In the genomic region with DNA sequence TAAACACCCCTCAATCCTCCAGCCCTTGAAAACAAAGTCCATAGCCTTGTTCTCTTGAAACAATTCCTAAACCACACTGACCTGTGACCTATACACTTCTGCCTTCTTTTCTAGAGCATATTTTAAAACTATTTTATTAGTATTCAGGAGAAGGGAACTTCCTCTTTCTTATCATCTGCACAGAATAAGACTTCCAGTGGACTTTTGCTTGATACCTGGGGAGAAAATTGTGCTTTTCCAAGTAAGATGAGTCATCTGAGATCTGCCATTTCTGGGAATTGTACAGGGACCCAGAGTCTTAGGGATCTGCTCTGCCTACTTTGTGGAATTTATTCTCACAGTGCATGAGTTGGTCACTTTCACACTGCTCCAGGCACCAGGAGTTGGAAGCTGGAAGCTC, we compare ENCODE assay signal across 23 cellular contexts. TPM values are rescaled to one million over a fixed set of nuclear protein-coding genes. Genes with fewer than 3 reads are reported as not detected.
DNase-seq lines count a peak whose midpoint lies in the region; FAIRE-seq and TF ChIP-seq lines count a peak whose summit lies in the region.
"Had no signal": no experiment of that assay in that cellular context is flagged by ENCODE, and none has a peak within 500 bp of the region (broad histone marks: within the 10 kb centered on the region; RNA-seq: fewer than 3 reads in every experiment).

No MANE protein-coding gene starts in this region.

- peaks cover 22% of the 10 kb centered on the region for H3K4me1 Mint-ChIP-seq in glutamatergic neuron (ENCODE audit: low read depth, unreplicated experiment)
- H3K4me1 Mint-ChIP-seq in chondrocyte (ENCODE audit: low read depth): peaks cover 30% of the 10 kb centered on the region

- H3K4me3 Mint-ChIP-seq in glutamatergic neuron (ENCODE audit: unreplicated experiment) (no peak overlapping the region), chondrocyte (ENCODE audit: unreplicated experiment) (no peak overlapping the region)
- H3K4me3 Mint-ChIP-seq: activated naive CD8-positive, alpha-beta T cell; H9; mesothelial cell of epicardium; nephron had no signal

- H3K36me3 Mint-ChIP-seq in glutamatergic neuron (ENCODE audit: unreplicated experiment): no peaks in the 10 kb centered on the region
- H3K36me3 Mint-ChIP-seq in chondrocyte (ENCODE audit: low read depth): peaks cover 8% of the 10 kb centered on the region
- H3K36me3 Mint-ChIP-seq: mesothelial cell of epicardium had no signal

- peak; percentile 35 for DNase-seq in SIG-M5 treated with dmso at 0.1 percent for 504 hours (lab: John Stamatoyannopoulos, UW; ENCODE audit: unreplicated experiment)
- no peak for DNase-seq in SIG-M5 (lab: John Stamatoyannopoulos, UW)
- no peak for DNase-seq in RCC 7860 (ENCODE audit: low spot score)
- peak; percentile 44 for DNase-seq in dermis blood vessel endothelial cell
- DNase-seq in renal cortical epithelial cell (ENCODE audit: low read depth): peak; percentile 87
- DNase-seq in NCI-H1417 treated with DMSO at 0.1 percent for 48 hours (lab: John Stamatoyannopoulos, UW): no peak
- DNase-seq in glutamatergic neuron: no peak
- no peak for DNase-seq in chondrocyte (ENCODE audit: low spot score)
- DNase-seq: activated CD4-positive, alpha-beta T cell treated with anti-CD3 and anti-CD28 coated beads for 1 hour; C1 segment of cervical spinal cord; cortex of kidney; H9; NCI-H2171; NCI-H526 treated with DMSO at 0.1 percent for 48 hours; PC-3; psoas muscle; stimulated activated CD4-positive, alpha-beta T cell treated with anti-CD3 and anti-CD28 coated beads, Interleukin-4, amount 100 ng/mL, for 24 hours; T1000 had no signal

- H3K27ac Mint-ChIP-seq in glutamatergic neuron (ENCODE audit: unreplicated experiment) (no peak overlapping the region), chondrocyte (ENCODE audit: unreplicated experiment) (no peak overlapping the region)
- H3K27ac Mint-ChIP-seq: activated naive CD8-positive, alpha-beta T cell; H9; mesothelial cell of epicardium; nephron had no signal

- H3K9me3 Mint-ChIP-seq in glutamatergic neuron (ENCODE audit: unreplicated experiment): peaks cover 2% of the 10 kb centered on the region
- H3K9me3 Mint-ChIP-seq in chondrocyte (ENCODE audit: low read depth): no peaks in the 10 kb centered on the region
- H3K9me3 Mint-ChIP-seq: H9, mesothelial cell of epicardium, nephron had no signal

- H3K27me3 Mint-ChIP-seq in glutamatergic neuron (ENCODE audit: unreplicated experiment) (peaks cover 3% of the 10 kb centered on the region), chondrocyte (ENCODE audit: low read depth) (no peaks in the 10 kb centered on the region)

- TF ChIP-seq CTCF in glutamatergic neuron (IDR thresholded peaks at IDR 0.05; ENCODE audit: partially characterized antibody, unreplicated experiment): no peak
- no peak for TF ChIP-seq CTCF in chondrocyte (IDR thresholded peaks at IDR 0.05)

- FAIRE-seq in RCC 7860 (lab: Jason Lieb, UNC): peak; percentile 49
- FAIRE-seq: frontal cortex had no signal

RNA-seq across cellular contexts. Expression of gene WNT5B, which starts 10.5 kb away (rescaled TPM):
- total RNA-seq in dermis blood vessel endothelial cell (0.28 and 1.5 TPM in 2 replicates), renal cortical epithelial cell (11.0 and 102 TPM in 2 replicates), glutamatergic neuron (ENCODE audit: unreplicated experiment) (16.3 TPM), chondrocyte (68.0 to 160 TPM (median 74.4 TPM) in 3 replicates)
- total RNA-seq: activated CD8-positive, alpha-beta memory T cell treated with anti-CD3 and anti-CD28 coated beads for 36 hours had no signal

RNA-seq across cellular contexts. Expression of gene FBXL14, which starts 24.1 kb away (rescaled TPM):
- total RNA-seq in dermis blood vessel endothelial cell (17.4 and 21.7 TPM in 2 replicates), renal cortical epithelial cell (6.4 and 17.3 TPM in 2 replicates), glutamatergic neuron (ENCODE audit: unreplicated experiment) (28.8 TPM), chondrocyte (6.1 to 6.4 TPM (median 6.3 TPM) in 3 replicates)

Comparison
In these comparisons a context has a peak if more than half of its experiments do, and no peak if none do; other contexts are left out.
1. DNase-seq: peak in SIG-M5 treated with dmso at 0.1 percent for 504 hours (single experiment), dermis blood vessel endothelial cell (single experiment) and renal cortical epithelial cell (single experiment); none in SIG-M5 (single experiment), RCC 7860 (single experiment), NCI-H1417 treated with DMSO at 0.1 percent for 48 hours (single experiment), glutamatergic neuron (single experiment) and chondrocyte (single experiment).